Comparison of ENCODE assay signal across 12 cellular contexts in the genomic region with DNA sequence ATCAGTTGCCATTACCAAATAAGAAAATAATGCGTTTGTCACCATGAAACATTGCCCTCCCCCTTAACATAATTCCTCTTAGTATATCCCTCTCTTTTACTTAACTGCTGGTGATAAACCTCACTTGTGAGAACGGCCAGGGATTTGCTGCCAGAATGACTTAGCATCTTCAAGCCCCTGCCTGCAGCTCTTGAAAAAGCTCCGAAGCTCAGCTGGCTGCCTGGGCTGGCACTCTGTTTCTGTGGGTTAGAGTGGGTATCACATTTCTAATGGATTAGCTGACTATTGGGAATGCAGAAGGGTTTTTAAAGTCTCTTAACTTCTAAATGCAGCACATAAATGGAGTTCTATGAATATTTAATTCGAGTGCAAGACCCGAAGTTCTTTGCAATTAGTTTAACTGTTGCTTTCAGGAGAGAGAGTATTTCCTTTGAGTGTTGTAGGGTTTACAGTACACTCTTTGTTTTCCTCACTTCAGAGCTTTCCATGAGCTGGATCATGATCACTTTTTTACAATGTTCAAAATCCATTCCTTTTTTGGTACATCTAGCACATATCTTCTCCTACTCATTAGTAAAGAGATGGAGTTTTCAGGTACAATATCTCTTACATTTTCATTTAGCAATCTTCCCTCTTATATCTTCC.
A peak's percentile ranks its signal among the peaks of the same experiment; 100 is the strongest.
DNase-seq lines count a peak whose midpoint lies in the region; ATAC-seq and TF ChIP-seq lines count a peak whose summit lies in the region.
"Had no signal": no experiment of that assay in that cellular context is flagged by ENCODE, and none has a peak within 500 bp of the region (broad histone marks: within the 10 kb centered on the region; RNA-seq: fewer than 3 reads in every experiment).

No MANE protein-coding gene starts in this region.

- TF ChIP-seq CTCF in smooth muscle cell (IDR thresholded peaks at IDR 0.05; ENCODE audit: borderline replicate concordance, insufficient read depth, poor library complexity, severe bottlenecking), result no peak
- TF ChIP-seq CTCF in activated CD8-positive, alpha-beta T cell treated with anti-CD3 and anti-CD28 coated beads for 36 hours (IDR thresholded peaks at IDR 0.05), result no peak

- DNase-seq in NCI-H345 (lab: John Stamatoyannopoulos, UW) (peak; percentile 13), NCI-H345 treated with DMSO at 0.1 percent for 48 hours (lab: John Stamatoyannopoulos, UW; ENCODE audit: unreplicated experiment) (no peak), NCI-H526 treated with DMSO at 0.1 percent for 48 hours (lab: John Stamatoyannopoulos, UW) (peak; percentile 4), fibroblast of the conjunctiva (ENCODE audit: low read depth) (peak; percentile 5), smooth muscle cell (lab: John Stamatoyannopoulos, UW; ENCODE audit: unreplicated experiment) (no peak), globus pallidus (ENCODE audit: low spot score) (no peak)
- DNase-seq in activated CD8-positive, alpha-beta T cell treated with anti-CD3 and anti-CD28 coated beads for 36 hours, result no peak
- DNase-seq: activated CD4-positive, alpha-beta T cell treated with anti-CD3 and anti-CD28 coated beads for 1 hour; PC-9; T-cell had no signal

- H3K27me3 ChIP-seq in smooth muscle cell (ENCODE audit: low read depth), result no peaks in the 10 kb centered on the region

- CTCF ChIA-PET in activated CD8-positive, alpha-beta T cell treated with anti-CD3 and anti-CD28 coated beads for 36 hours (lab: Charles Lee), result no interaction called here

- H3K4me1 ChIP-seq in smooth muscle cell (ENCODE audit: low read depth), result peaks cover 8% of the 10 kb centered on the region
- H3K4me1 ChIP-seq: A549 had no signal

- intact Hi-C loops in activated CD8-positive, alpha-beta T cell treated with anti-CD3 and anti-CD28 coated beads for 36 hours (cut with micrococcal nuclease), result no loop called here

- peak overlapping the region; percentile 22 for H3K27ac ChIP-seq in smooth muscle cell (ENCODE audit: low read depth)
- H3K27ac ChIP-seq: A549, PC-9 had no signal

- H2AFZ ChIP-seq in smooth muscle cell (ENCODE audit: low read depth), result peak overlapping the region; percentile 59
- H2AFZ ChIP-seq: PC-9 had no signal

- no peak overlapping the region for H3K4me3 Mint-ChIP-seq in activated CD8-positive, alpha-beta T cell treated with anti-CD3 and anti-CD28 coated beads for 36 hours
- H3K4me3 Mint-ChIP-seq: T-cell had no signal

- no peaks in the 10 kb centered on the region for H3K36me3 ChIP-seq in smooth muscle cell (ENCODE audit: low read depth)

- H3K9me3 Mint-ChIP-seq in activated CD8-positive, alpha-beta T cell treated with anti-CD3 and anti-CD28 coated beads for 36 hours, result no peaks in the 10 kb centered on the region

- H3K27me3 Mint-ChIP-seq in activated CD8-positive, alpha-beta T cell treated with anti-CD3 and anti-CD28 coated beads for 36 hours, result no peaks in the 10 kb centered on the region
- H3K27me3 Mint-ChIP-seq: T-cell had no signal

- H3F3A ChIP-seq in smooth muscle cell (ENCODE audit: low read depth), result no peaks in the 10 kb centered on the region

- no peaks in the 10 kb centered on the region for H3K79me2 ChIP-seq in smooth muscle cell (ENCODE audit: low read depth)

- no peak for ATAC-seq in GM21529 (IDR thresholded peaks at IDR 0.05; ENCODE audit: unreplicated experiment)
- no peak for ATAC-seq in activated CD8-positive, alpha-beta T cell treated with anti-CD3 and anti-CD28 coated beads for 36 hours
- ATAC-seq: A549, T-cell had no signal

- 22% methylated on average over 5 of the region's 5 CpGs for WGBS in smooth muscle cell (ENCODE audit: low lambda C conversion rate)

- POLR2A ChIA-PET in activated CD8-positive, alpha-beta T cell treated with anti-CD3 and anti-CD28 coated beads for 36 hours (lab: Charles Lee), result no interaction called here

- H3K36me3 Mint-ChIP-seq in activated CD8-positive, alpha-beta T cell treated with anti-CD3 and anti-CD28 coated beads for 36 hours (ENCODE audit: low read depth), result no peaks in the 10 kb centered on the region
- H3K36me3 Mint-ChIP-seq: T-cell had no signal

- no peak overlapping the region for H3K27ac Mint-ChIP-seq in activated CD8-positive, alpha-beta T cell treated with anti-CD3 and anti-CD28 coated beads for 36 hours
- H3K27ac Mint-ChIP-seq: T-cell had no signal

- H3K4me1 Mint-ChIP-seq in activated CD8-positive, alpha-beta T cell treated with anti-CD3 and anti-CD28 coated beads for 36 hours (ENCODE audit: low read depth), result peaks cover 11% of the 10 kb centered on the region

- no peaks in the 10 kb centered on the region for H3K9me3 ChIP-seq in smooth muscle cell (replicated peaks; ENCODE audit: low read depth)
- H3K9me3 ChIP-seq: A549 had no signal

- no peak overlapping the region for H3K9ac ChIP-seq in smooth muscle cell (ENCODE audit: low read depth)

- no peak overlapping the region for H3K4me3 ChIP-seq in smooth muscle cell
- H3K4me3 ChIP-seq: A549, PC-9 had no signal

- no peaks in the 10 kb centered on the region for H4K20me1 ChIP-seq in smooth muscle cell (ENCODE audit: low read depth)

- peak overlapping the region; percentile 60 for H3K4me2 ChIP-seq in smooth muscle cell
- H3K4me2 ChIP-seq: A549, PC-9 had no signal

Comparison
In these comparisons a context has a peak if more than half of its experiments do, and no peak if none do; other contexts are left out.
1. DNase-seq: peak in NCI-H345 (single experiment), NCI-H526 treated with DMSO at 0.1 percent for 48 hours (single experiment) and fibroblast of the conjunctiva (single experiment); none in NCI-H345 treated with DMSO at 0.1 percent for 48 hours (single experiment), smooth muscle cell (single experiment), globus pallidus (single experiment) and activated CD8-positive, alpha-beta T cell treated with anti-CD3 and anti-CD28 coated beads for 36 hours (single experiment).